Comparison of ENCODE assay signal across 1 cellular context in the genomic region with DNA sequence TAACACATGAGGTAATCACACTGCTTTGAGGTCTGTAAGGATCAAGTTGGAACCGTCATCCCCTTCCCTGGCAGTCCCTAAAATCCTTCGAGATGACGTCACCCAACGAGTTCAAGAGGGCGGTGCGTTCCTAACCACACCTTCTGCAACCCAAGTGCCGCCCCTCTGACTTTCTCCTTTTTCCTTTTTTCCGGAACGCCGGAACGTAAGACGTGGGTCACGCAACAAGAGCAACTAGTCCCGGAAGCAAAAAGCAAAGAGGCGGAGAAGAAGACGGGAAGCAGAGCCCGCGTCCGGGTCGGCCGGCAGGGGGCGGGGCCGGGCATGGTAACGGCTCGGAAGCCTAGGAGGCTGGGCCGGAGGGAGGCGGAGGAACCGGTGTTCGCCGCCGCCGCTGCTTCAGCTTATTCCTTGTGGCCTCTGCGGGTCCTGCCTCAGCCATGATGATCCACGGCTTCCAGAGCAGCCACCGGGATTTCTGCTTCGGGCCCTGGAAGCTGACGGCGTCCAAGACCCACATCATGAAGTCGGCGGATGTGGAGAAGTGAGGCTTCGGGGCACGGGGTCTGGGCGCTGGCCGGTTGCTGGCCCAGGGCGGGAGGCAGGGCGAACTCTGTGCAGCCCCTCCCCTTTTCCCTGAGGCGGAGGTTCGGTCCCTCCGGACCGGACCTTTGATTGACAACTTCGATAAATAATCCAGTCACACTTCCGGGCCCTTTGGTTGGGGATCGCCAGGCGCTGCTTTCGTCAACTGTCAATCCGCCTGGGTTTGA.
TF ChIP-seq lines count a peak whose summit lies in the region.

TIPRL (plus strand) TSS at position 325 of the 773 bp plus-strand sequence; CDS start at position 441, 116 bp downstream.

TF ChIP-seq in K562, 482 proteins besides CTCF, POLR2A, EP300 and RAD21 (continued from another document and continues in another):
- TF ChIP-seq, protein P1, sequence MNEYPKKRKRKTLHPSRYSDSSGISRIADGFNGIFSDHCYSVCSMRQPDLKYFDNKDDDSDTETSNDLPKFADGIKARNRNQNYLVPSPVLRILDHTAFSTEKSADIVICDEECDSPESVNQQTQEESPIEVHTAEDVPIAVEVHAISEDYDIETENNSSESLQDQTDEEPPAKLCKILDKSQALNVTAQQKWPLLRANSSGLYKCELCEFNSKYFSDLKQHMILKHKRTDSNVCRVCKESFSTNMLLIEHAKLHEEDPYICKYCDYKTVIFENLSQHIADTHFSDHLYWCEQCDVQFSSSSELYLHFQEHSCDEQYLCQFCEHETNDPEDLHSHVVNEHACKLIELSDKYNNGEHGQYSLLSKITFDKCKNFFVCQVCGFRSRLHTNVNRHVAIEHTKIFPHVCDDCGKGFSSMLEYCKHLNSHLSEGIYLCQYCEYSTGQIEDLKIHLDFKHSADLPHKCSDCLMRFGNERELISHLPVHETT (CRISPR knock-in tag; conservative IDR thresholded peaks at IDR 0.05 in 1 of 2, IDR thresholded peaks at IDR 0.05 in 1 of 2): peak in 1 of 2 experiments; percentile 98; a peak in 2 of 4 replicates
- TF ChIP-seq TOE1 (IDR thresholded peaks at IDR 0.05; ENCODE audit: borderline replicate concordance): peak; percentile 67; the same call in 1 of the 2 replicates
- TF ChIP-seq TOE1 (CRISPR knock-in tag; IDR thresholded peaks at IDR 0.05; ENCODE audit: borderline replicate concordance, low read depth): no peak
- peak; percentile 84 for TF ChIP-seq ESRRA (IDR thresholded peaks at IDR 0.05; ENCODE audit: borderline replicate concordance, low read depth)
- TF ChIP-seq THRAP3 (IDR thresholded peaks at IDR 0.05; ENCODE audit: borderline replicate concordance): no peak
- peak; percentile 70 for TF ChIP-seq ZBTB12 (CRISPR knock-in tag; IDR thresholded peaks at IDR 0.05)
- peak; percentile 76 for TF ChIP-seq HCFC1 (IDR thresholded peaks at IDR 0.05; ENCODE audit: low read depth, low read length)
- peak; percentile 95 for TF ChIP-seq SUPT5H (IDR thresholded peaks at IDR 0.05)
- peak; percentile 66 for TF ChIP-seq CHAMP1 (IDR thresholded peaks at IDR 0.05)
- TF ChIP-seq, protein P2, sequence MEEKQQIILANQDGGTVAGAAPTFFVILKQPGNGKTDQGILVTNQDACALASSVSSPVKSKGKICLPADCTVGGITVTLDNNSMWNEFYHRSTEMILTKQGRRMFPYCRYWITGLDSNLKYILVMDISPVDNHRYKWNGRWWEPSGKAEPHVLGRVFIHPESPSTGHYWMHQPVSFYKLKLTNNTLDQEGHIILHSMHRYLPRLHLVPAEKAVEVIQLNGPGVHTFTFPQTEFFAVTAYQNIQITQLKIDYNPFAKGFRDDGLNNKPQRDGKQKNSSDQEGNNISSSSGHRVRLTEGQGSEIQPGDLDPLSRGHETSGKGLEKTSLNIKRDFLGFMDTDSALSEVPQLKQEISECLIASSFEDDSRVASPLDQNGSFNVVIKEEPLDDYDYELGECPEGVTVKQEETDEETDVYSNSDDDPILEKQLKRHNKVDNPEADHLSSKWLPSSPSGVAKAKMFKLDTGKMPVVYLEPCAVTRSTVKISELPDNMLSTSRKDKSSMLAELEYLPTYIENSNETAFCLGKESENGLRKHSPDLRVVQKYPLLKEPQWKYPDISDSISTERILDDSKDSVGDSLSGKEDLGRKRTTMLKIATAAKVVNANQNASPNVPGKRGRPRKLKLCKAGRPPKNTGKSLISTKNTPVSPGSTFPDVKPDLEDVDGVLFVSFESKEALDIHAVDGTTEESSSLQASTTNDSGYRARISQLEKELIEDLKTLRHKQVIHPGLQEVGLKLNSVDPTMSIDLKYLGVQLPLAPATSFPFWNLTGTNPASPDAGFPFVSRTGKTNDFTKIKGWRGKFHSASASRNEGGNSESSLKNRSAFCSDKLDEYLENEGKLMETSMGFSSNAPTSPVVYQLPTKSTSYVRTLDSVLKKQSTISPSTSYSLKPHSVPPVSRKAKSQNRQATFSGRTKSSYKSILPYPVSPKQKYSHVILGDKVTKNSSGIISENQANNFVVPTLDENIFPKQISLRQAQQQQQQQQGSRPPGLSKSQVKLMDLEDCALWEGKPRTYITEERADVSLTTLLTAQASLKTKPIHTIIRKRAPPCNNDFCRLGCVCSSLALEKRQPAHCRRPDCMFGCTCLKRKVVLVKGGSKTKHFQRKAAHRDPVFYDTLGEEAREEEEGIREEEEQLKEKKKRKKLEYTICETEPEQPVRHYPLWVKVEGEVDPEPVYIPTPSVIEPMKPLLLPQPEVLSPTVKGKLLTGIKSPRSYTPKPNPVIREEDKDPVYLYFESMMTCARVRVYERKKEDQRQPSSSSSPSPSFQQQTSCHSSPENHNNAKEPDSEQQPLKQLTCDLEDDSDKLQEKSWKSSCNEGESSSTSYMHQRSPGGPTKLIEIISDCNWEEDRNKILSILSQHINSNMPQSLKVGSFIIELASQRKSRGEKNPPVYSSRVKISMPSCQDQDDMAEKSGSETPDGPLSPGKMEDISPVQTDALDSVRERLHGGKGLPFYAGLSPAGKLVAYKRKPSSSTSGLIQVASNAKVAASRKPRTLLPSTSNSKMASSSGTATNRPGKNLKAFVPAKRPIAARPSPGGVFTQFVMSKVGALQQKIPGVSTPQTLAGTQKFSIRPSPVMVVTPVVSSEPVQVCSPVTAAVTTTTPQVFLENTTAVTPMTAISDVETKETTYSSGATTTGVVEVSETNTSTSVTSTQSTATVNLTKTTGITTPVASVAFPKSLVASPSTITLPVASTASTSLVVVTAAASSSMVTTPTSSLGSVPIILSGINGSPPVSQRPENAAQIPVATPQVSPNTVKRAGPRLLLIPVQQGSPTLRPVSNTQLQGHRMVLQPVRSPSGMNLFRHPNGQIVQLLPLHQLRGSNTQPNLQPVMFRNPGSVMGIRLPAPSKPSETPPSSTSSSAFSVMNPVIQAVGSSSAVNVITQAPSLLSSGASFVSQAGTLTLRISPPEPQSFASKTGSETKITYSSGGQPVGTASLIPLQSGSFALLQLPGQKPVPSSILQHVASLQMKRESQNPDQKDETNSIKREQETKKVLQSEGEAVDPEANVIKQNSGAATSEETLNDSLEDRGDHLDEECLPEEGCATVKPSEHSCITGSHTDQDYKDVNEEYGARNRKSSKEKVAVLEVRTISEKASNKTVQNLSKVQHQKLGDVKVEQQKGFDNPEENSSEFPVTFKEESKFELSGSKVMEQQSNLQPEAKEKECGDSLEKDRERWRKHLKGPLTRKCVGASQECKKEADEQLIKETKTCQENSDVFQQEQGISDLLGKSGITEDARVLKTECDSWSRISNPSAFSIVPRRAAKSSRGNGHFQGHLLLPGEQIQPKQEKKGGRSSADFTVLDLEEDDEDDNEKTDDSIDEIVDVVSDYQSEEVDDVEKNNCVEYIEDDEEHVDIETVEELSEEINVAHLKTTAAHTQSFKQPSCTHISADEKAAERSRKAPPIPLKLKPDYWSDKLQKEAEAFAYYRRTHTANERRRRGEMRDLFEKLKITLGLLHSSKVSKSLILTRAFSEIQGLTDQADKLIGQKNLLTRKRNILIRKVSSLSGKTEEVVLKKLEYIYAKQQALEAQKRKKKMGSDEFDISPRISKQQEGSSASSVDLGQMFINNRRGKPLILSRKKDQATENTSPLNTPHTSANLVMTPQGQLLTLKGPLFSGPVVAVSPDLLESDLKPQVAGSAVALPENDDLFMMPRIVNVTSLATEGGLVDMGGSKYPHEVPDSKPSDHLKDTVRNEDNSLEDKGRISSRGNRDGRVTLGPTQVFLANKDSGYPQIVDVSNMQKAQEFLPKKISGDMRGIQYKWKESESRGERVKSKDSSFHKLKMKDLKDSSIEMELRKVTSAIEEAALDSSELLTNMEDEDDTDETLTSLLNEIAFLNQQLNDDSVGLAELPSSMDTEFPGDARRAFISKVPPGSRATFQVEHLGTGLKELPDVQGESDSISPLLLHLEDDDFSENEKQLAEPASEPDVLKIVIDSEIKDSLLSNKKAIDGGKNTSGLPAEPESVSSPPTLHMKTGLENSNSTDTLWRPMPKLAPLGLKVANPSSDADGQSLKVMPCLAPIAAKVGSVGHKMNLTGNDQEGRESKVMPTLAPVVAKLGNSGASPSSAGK (IDR thresholded peaks at IDR 0.05): no peak
- TF ChIP-seq POLR3G (IDR thresholded peaks at IDR 0.05; ENCODE audit: extremely low read depth, insufficient read length, insufficient replicate concordance): no peak
- TF ChIP-seq MTA1 (IDR thresholded peaks at IDR 0.05; ENCODE audit: borderline replicate concordance): peak; percentile 87
- no peak for TF ChIP-seq SETDB1 (IDR thresholded peaks at IDR 0.05; ENCODE audit: low read length)
- no peak for TF ChIP-seq HBP1 (CRISPR knock-in tag; IDR thresholded peaks at IDR 0.05)
- peak in 1 of 2 experiments; percentile 86; a peak in 1 of 4 replicates for TF ChIP-seq KDM4B (IDR thresholded peaks at IDR 0.05; ENCODE audit: borderline replicate concordance in 2 of 2, low read depth in 1 of 2)
- no peak for TF ChIP-seq NFE2L1 (tag; IDR thresholded peaks at IDR 0.05; ENCODE audit: borderline replicate concordance, low read depth)
- TF ChIP-seq SLC30A9 (CRISPR knock-in tag; IDR thresholded peaks at IDR 0.05): no peak
- TF ChIP-seq ZNF717 (CRISPR knock-in tag; IDR thresholded peaks at IDR 0.05): no peak
- peak in 1 of 2 experiments; percentile 20; a peak in 3 of 4 replicates for TF ChIP-seq HDAC1 (IDR thresholded peaks at IDR 0.05)
- no peak for TF ChIP-seq HMG20B (CRISPR knock-in tag; IDR thresholded peaks at IDR 0.05)
- TF ChIP-seq ZNF77 (CRISPR knock-in tag; IDR thresholded peaks at IDR 0.05): no peak
- no peak for TF ChIP-seq EZH2 (IDR thresholded peaks at IDR 0.05; ENCODE audit: borderline replicate concordance, low read depth, low read length)
- TF ChIP-seq MAFG (tag; conservative IDR thresholded peaks at IDR 0.05): no peak
- no peak for TF ChIP-seq CAMTA2 (CRISPR knock-in tag; conservative IDR thresholded peaks at IDR 0.05)
- TF ChIP-seq, protein P3, sequence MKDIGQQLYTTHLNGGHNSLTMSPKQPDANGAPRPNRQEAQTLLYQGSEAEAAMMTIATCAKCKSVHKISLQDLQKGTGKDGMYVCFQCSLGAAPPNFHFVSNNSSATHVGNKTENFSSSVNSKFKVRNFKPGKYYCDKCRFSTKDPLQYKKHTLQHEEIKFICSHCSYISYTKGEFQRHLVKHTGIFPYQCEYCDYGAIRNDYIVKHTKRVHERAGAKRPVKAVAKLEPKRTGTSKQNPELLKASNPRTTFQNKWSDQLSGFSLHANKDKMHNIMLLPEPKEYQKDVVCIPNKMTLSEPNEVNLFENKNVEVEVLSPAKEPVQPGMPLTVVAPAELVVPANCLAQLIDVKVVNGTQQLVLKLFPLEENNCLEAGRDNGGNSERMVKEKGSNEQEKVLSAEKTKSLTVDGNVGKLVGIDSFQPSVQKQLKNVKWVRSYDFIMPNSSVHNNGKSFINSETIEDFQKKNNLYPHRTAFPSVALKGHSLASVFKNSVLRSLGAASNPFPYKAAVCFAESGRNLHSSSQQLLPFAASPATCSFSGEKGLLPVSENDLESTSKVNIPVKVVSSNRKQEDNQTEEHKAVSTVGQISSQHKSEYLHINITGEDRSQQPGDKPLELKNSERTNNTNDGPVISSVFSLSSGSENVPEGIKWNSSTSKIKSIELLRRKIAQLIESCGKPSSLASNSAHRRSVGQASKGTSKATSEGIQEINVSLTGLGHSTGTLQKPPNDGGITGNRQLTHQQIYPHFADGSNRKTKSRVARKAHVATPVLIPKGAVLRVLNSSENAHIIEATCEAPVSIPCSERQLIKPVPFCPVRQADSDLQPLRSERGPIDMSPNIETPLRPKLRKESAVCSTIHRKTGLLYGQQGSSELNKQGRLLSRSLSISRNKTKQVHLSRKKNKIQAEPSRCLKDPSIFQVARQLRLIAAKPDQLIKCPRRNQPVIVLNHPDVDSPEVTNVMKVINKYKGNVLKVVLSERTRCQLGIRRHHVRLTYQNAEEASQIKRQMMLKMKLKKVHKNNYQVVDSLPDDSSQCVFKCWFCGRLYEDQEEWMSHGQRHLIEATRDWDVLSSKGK (CRISPR knock-in tag; IDR thresholded peaks at IDR 0.05): no peak
- TF ChIP-seq MIER1 (IDR thresholded peaks at IDR 0.05; ENCODE audit: low read depth): no peak
- TF ChIP-seq POLR2AphosphoS2 (IDR thresholded peaks at IDR 0.05; ENCODE audit: low read length): no peak; the same call in 1 of the 2 replicates
